In genomic region chr15:67095834-67096366, GRCh38 we compare ENCODE assay signal across 1 cellular context.
TF ChIP-seq lines count a peak whose summit lies in the region.

No MANE protein-coding gene starts in this region.

TF ChIP-seq in H1, 55 proteins besides CTCF, POLR2A, EP300 and RAD21:
- TF ChIP-seq JUN (IDR thresholded peaks at IDR 0.05; ENCODE audit: low read depth, low read length) (no peak), POU5F1 (IDR thresholded peaks at IDR 0.05; ENCODE audit: low read depth, low read length) (no peak), E2F6 (IDR thresholded peaks at IDR 0.05) (no peak), KDM5A (IDR thresholded peaks at IDR 0.05; ENCODE audit: low read length) (no peak), ATF2 (IDR thresholded peaks at IDR 0.05; ENCODE audit: low read length) (no peak), EZH2 (IDR thresholded peaks at IDR 0.05; ENCODE audit: low read depth, low read length, severe bottlenecking) (no peak), SP2 (IDR thresholded peaks at IDR 0.05; ENCODE audit: low read length) (no peak), YY1 (IDR thresholded peaks at IDR 0.05; ENCODE audit: low read depth, low read length) (no peak), TAF1 (IDR thresholded peaks at IDR 0.05; ENCODE audit: low read depth, low read length) (no peak), NRF1 (IDR thresholded peaks at IDR 0.05; ENCODE audit: low read depth, low read length) (no peak), SIN3A (conservative IDR thresholded peaks at IDR 0.05 in 1 of 2, IDR thresholded peaks at IDR 0.05 in 1 of 2; ENCODE audit: low read depth in 1 of 2, low read length in 2 of 2) (no peak), RFX5 (IDR thresholded peaks at IDR 0.05; ENCODE audit: borderline replicate concordance, low read depth, low read length) (no peak)
TF ChIP-seq in H1: peak in this region for 0.
